Comparison of ENCODE assay signal across 17 cellular contexts in genomic region chr18:22015156-22015555, GRCh38.
DNase-seq lines count a peak whose midpoint lies in the region; ATAC-seq and TF ChIP-seq lines count a peak whose summit lies in the region.
"Had no signal": no experiment of that assay in that cellular context is flagged by ENCODE, and none has a peak within 500 bp of the region (broad histone marks: within the 10 kb centered on the region; RNA-seq: fewer than 3 reads in every experiment).

No MANE protein-coding gene starts in this region.

- ATAC-seq in GM18868 (IDR thresholded peaks at IDR 0.05; ENCODE audit: unreplicated experiment), result no peak
- no peak for ATAC-seq in GM18519 (IDR thresholded peaks at IDR 0.05; ENCODE audit: low FRiP score, unreplicated experiment)
- no peak for ATAC-seq in HG03460 (IDR thresholded peaks at IDR 0.05; ENCODE audit: unreplicated experiment)
- ATAC-seq: K562 had no signal

- DNase-seq in A172 (ENCODE audit: low spot score) (peak; percentile 28), HT1080 (ENCODE audit: low read depth) (peak; percentile 68), RPMI7951 (ENCODE audit: low read depth) (peak; percentile 52), fibroblast of mammary gland (ENCODE audit: low read depth) (peak; percentile 48), germinal center (ENCODE audit: low spot score) (no peak)
- DNase-seq: 8988T; BE2C; CD4-positive, CD25-positive, alpha-beta regulatory T cell; COR-L47; DMS 273 treated with DMSO at 0.1 percent for 48 hours; H7; NCI-H1105 treated with DMSO at 0.1 percent for 48 hours; NCI-H1694 had no signal

- no peak overlapping the region for H3K4me3 ChIP-seq in fibroblast of mammary gland (ENCODE audit: control insufficient read depth, low read depth, low read length)
- H3K4me3 ChIP-seq: K562 had no signal

- no peak for TF ChIP-seq CTCF in fibroblast of mammary gland (conservative IDR thresholded peaks at IDR 0.05; ENCODE audit: control insufficient read depth, insufficient read depth, low read depth, low read length)
